In the genomic region with DNA sequence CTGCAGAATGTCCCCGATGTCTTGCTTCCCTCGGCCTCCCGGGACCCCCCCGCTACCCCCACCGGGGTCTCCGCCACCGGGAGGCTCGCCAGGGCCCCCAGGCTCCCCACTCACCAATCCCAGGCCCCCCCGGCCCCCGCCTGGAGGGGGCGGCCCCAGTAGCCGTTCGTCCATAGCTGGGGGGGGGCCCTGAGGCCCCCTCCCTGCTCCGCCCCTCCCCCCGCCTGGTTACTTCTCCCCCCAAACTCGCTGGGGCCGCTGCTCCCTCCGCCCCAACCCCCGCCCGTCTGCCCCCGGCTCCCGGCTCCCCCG, we compare ENCODE assay signal across 8 cellular contexts. TPM values are rescaled to one million over a fixed set of nuclear protein-coding genes. Genes with fewer than 3 reads are reported as not detected.
DNase-seq lines count a peak whose midpoint lies in the region; ATAC-seq, FAIRE-seq and TF ChIP-seq lines count a peak whose summit lies in the region.

No MANE protein-coding gene starts in this region.

- H3K27ac Mint-ChIP-seq in activated naive CD8-positive, alpha-beta T cell treated with anti-CD3 and anti-CD28 coated beads, Interleukin-2, amount 50 U/mL, for 24 hours: peak overlapping the region; percentile 90

- TF ChIP-seq CTCF in spleen (IDR thresholded peaks at IDR 0.05 in 8 of 11, conservative IDR thresholded peaks at IDR 0.05 in 3 of 11) (no peak), GM13976 (IDR thresholded peaks at IDR 0.05; ENCODE audit: borderline replicate concordance, control extremely low read depth, extremely low read depth, insufficient read depth, missing control alignments) (no peak)

- H3K4me1 ChIP-seq in HUES48 (ENCODE audit: control insufficient read depth, insufficient read depth, low read length): peaks cover 27% of the 10 kb centered on the region
- peaks cover 31% of the 10 kb centered on the region for H3K4me1 ChIP-seq in iPS-18a (ENCODE audit: control insufficient read depth, low read depth, low read length)
- H3K4me1 ChIP-seq in spleen: peaks cover 57 to 94% (median 80%) of the 10 kb centered on the region in 6 donors

- no peaks in the 10 kb centered on the region for H3K27me3 Mint-ChIP-seq in activated naive CD8-positive, alpha-beta T cell treated with anti-CD3 and anti-CD28 coated beads, Interleukin-2, amount 50 U/mL, for 24 hours

- WGBS in spleen, 5 donors: 0 to 18% (median 11%) methylated on average over 5 to 23 of the region's 23 CpGs

- H3K4me3 Mint-ChIP-seq in activated naive CD8-positive, alpha-beta T cell treated with anti-CD3 and anti-CD28 coated beads, Interleukin-2, amount 50 U/mL, for 24 hours: peak overlapping the region; percentile 88

- H3K27me3 ChIP-seq in HUES48 (ENCODE audit: control insufficient read depth, insufficient read depth, low read length): no peaks in the 10 kb centered on the region
- H3K27me3 ChIP-seq in iPS-18a (ENCODE audit: control insufficient read depth, insufficient read depth, low read length): no peaks in the 10 kb centered on the region
- no peaks in the 10 kb centered on the region for H3K27me3 ChIP-seq in spleen (replicated peaks in 1 of 7)

- H3K9me3 ChIP-seq in HUES48 (ENCODE audit: control insufficient read depth, insufficient read depth, low read length) (no peaks in the 10 kb centered on the region), iPS-18a (ENCODE audit: control insufficient read depth, low read depth, low read length) (no peaks in the 10 kb centered on the region), spleen (no peaks in the 10 kb centered on the region)

- FAIRE-seq in urothelium cell line (lab: Jason Lieb, UNC): no peak

- peak overlapping the region; percentile 67 for H3K4me3 ChIP-seq in HUES48 (ENCODE audit: low read depth, low read length)
- peak overlapping the region; percentile 77 for H3K4me3 ChIP-seq in iPS-18a (ENCODE audit: low read length)
- H3K4me3 ChIP-seq in spleen: peak overlapping the region; percentile 61 to 89 (median 73)

- no peaks in the 10 kb centered on the region for H3K9me3 Mint-ChIP-seq in activated naive CD8-positive, alpha-beta T cell treated with anti-CD3 and anti-CD28 coated beads, Interleukin-2, amount 50 U/mL, for 24 hours

- ATAC-seq in activated naive CD8-positive, alpha-beta T cell treated with anti-CD3 and anti-CD28 coated beads, Interleukin-2, amount 50 U/mL, for 24 hours: no peak

- peak overlapping the region; percentile 85 for H3K27ac ChIP-seq in HUES48 (ENCODE audit: low read depth, low read length)
- peak overlapping the region; percentile 39 for H3K27ac ChIP-seq in iPS-18a (ENCODE audit: low read length)
- peak overlapping the region; percentile 91 to 100 (median 98) for H3K27ac ChIP-seq in spleen

- H3K36me3 Mint-ChIP-seq in activated naive CD8-positive, alpha-beta T cell treated with anti-CD3 and anti-CD28 coated beads, Interleukin-2, amount 50 U/mL, for 24 hours (ENCODE audit: low read depth): peaks cover 29% of the 10 kb centered on the region

- no peak for TF ChIP-seq POLR2A in spleen (IDR thresholded peaks at IDR 0.05)

- DNase-seq in activated naive CD8-positive, alpha-beta T cell treated with anti-CD3 and anti-CD28 coated beads, Interleukin-2, amount 50 U/mL, for 24 hours: no peak
- DNase-seq in spleen (peak; percentile 91), NCI-H128 (lab: John Stamatoyannopoulos, UW; ENCODE audit: unreplicated experiment) (no peak), DMS 273 (lab: John Stamatoyannopoulos, UW; ENCODE audit: unreplicated experiment) (no peak), GM13976 (ENCODE audit: low spot score) (no peak), urothelium cell line (ENCODE audit: low spot score) (no peak)

- in situ Hi-C loops in GM13976 (cut with MboI; ENCODE audit: low sequenced_read_pairs, unreplicated experiment): no loop called here

- H3K9ac ChIP-seq in HUES48 (ENCODE audit: low read depth, low read length): no peak overlapping the region
- peak overlapping the region; percentile 78 for H3K9ac ChIP-seq in iPS-18a (ENCODE audit: low read length)

- intact Hi-C loops in spleen (cut with DNase I; ENCODE audit: low total_unique reads): loop anchor here (10.0 kb wide), 1 partner anchor 65 kb away; a partner anchor contains a TSS

- peaks cover 73% of the 10 kb centered on the region for H3K4me1 Mint-ChIP-seq in activated naive CD8-positive, alpha-beta T cell treated with anti-CD3 and anti-CD28 coated beads, Interleukin-2, amount 50 U/mL, for 24 hours

- H3K36me3 ChIP-seq in HUES48 (ENCODE audit: control insufficient read depth, insufficient read depth, low read length) (peaks cover 19% of the 10 kb centered on the region), iPS-18a (ENCODE audit: control insufficient read depth, low read depth, low read length) (peaks cover 19% of the 10 kb centered on the region), spleen (peaks cover 0 to 38% (median 21%) of the 10 kb centered on the region in 6 donors)

RNA-seq across cellular contexts. Expression of a gene that starts 0.3 kb away (rescaled TPM):
- 100 to 1,000 TPM in 4 of 7 donors, 10 to 100 TPM in 3; 77.6 to 160 (median 130) TPM for total RNA-seq in spleen
- polyA plus RNA-seq in spleen: 10 to 100 TPM; 29.6 to 85.2 (median 41.2) TPM

RNA-seq across cellular contexts. Expression of a gene that starts 2.7 kb away (rescaled TPM):
- total RNA-seq in spleen: 100 to 1,000 TPM; 140 to 215 (median 187) TPM
- 100 to 1,000 TPM; 202 to 263 (median 233) TPM for polyA plus RNA-seq in spleen

RNA-seq across cellular contexts. Expression of a gene that starts 5.6 kb away (rescaled TPM):
- total RNA-seq in spleen: 10 to 100 TPM in 6 of 7 donors, 1 to 10 TPM in 1; 7.4 to 32.9 (median 21.3) TPM
- polyA plus RNA-seq in spleen: 10 to 100 TPM; 24.1 to 50.9 (median 38.0) TPM

RNA-seq across cellular contexts. Expression of a gene that starts 11.5 kb away (rescaled TPM):
- total RNA-seq in spleen: 10 to 100 TPM; 36.0 to 70.3 (median 46.0) TPM
- 10 to 100 TPM; 52.2 to 77.8 (median 69.9) TPM for polyA plus RNA-seq in spleen

RNA-seq across cellular contexts. Expression of a gene that starts 13.8 kb away (rescaled TPM):
- 10 to 100 TPM; 27.9 to 39.7 (median 35.6) TPM for total RNA-seq in spleen
- 10 to 100 TPM; 13.6 to 23.3 (median 18.4) TPM for polyA plus RNA-seq in spleen

Comparison
In these comparisons a context has a peak if more than half of its experiments do, and no peak if none do; other contexts are left out.
1. H3K27ac ChIP-seq: peak in every context shown above with its lines; median percentile 98 in spleen; 85 in HUES48; 39 in iPS-18a.